In the genomic region with DNA sequence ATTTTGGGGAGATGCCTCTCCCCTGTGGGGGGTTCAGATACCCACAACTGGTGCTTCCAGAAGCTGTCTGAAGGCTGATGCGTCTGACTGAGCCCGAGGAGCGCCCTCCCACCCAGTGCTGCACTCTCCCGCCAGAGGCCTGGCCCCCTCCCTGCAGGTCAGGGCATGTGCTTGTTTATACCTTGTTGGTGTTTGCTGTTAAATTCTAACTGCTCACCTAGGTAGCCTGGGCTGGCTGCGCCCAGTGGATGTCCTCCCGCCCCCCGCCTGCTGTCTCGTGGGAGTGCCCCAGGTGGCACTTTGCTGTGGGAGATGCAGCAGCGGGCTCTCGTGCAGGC, we compare ENCODE assay signal across 9 cellular contexts. TPM values are rescaled to one million over a fixed set of nuclear protein-coding genes. Genes with fewer than 3 reads are reported as not detected.
DNase-seq lines count a peak whose midpoint lies in the region; ATAC-seq and TF ChIP-seq lines count a peak whose summit lies in the region.
"Had no signal": no experiment of that assay in that cellular context is flagged by ENCODE, and none has a peak within 500 bp of the region (broad histone marks: within the 10 kb centered on the region; RNA-seq: fewer than 3 reads in every experiment).

No MANE protein-coding gene starts in this region.

- peak overlapping the region; percentile 89 for H3K4me2 ChIP-seq in DOHH2 (ENCODE audit: low read length)

- H3K27ac ChIP-seq in DOHH2 (ENCODE audit: low read depth, low read length) = peak overlapping the region; percentile 83
- H3K27ac ChIP-seq in SJCRH30 = peak overlapping the region; percentile 29; the same call in 1 of the 2 replicates
- H3K27ac ChIP-seq in esophagus squamous epithelium = peak overlapping the region; percentile 64 to 82 (median 77)
- peak overlapping the region; percentile 69 to 96 (median 79) for H3K27ac ChIP-seq in gastrocnemius medialis
- H3K27ac ChIP-seq: epithelial cell of prostate had no signal

- H3K36me3 ChIP-seq in DOHH2 (ENCODE audit: control insufficient read depth, low read length) (peaks cover 37% of the 10 kb centered on the region), SJCRH30 (no peaks in the 10 kb centered on the region), esophagus squamous epithelium (no peaks in the 10 kb centered on the region), gastrocnemius medialis (no peaks in the 10 kb centered on the region)

- ATAC-seq in gastrocnemius medialis = no peak
- ATAC-seq in HG03439 (IDR thresholded peaks at IDR 0.05; ENCODE audit: unreplicated experiment) = no peak
- ATAC-seq in HG03139 (IDR thresholded peaks at IDR 0.05; ENCODE audit: unreplicated experiment) = no peak

- H4K20me1 ChIP-seq in DOHH2 (ENCODE audit: control insufficient read depth, insufficient read depth, low read depth, low read length) = peaks cover 22% of the 10 kb centered on the region

- no peak for DNase-seq in SJCRH30
- no peak for DNase-seq in esophagus squamous epithelium (lab: John Stamatoyannopoulos, UW)
- no peak for DNase-seq in gastrocnemius medialis
- DNase-seq in kidney tubule cell (ENCODE audit: low spot score) = no peak
- no peak for DNase-seq in stimulated activated CD4-positive, alpha-beta T cell treated with anti-CD3 and anti-CD28 coated beads, Interleukin-4, amount 100 ng/mL, for 1 hour

- H3K4me1 ChIP-seq in DOHH2 (ENCODE audit: control insufficient read depth, low read length) (peaks cover 100% of the 10 kb centered on the region), SJCRH30 (peaks cover 22% of the 10 kb centered on the region), esophagus squamous epithelium (peaks cover 83 to 100% (median 87%) of the 10 kb centered on the region in 3 donors), gastrocnemius medialis (peaks cover 96 to 98% of the 10 kb centered on the region in 2 donors)

- intact Hi-C loops in esophagus squamous epithelium (cut with DNase I) = loop anchor here (10.0 kb wide), 1 partner anchor 145 kb away; no protein-coding TSS in a partner anchor
- intact Hi-C loops in gastrocnemius medialis (cut with DNase I; ENCODE audit: low total_unique reads) = no loop called here

- 72% methylated on average over 6 of the region's 10 CpGs; no CpG with 5 or more reads in 1 of the 2 donors for WGBS in esophagus squamous epithelium, 2 donors

- TF ChIP-seq CTCF in DOHH2 (IDR thresholded peaks at IDR 0.05; ENCODE audit: low read depth, low read length, poor library complexity, severe bottlenecking) (no peak), esophagus squamous epithelium (IDR thresholded peaks at IDR 0.05) (no peak), gastrocnemius medialis (IDR thresholded peaks at IDR 0.05 in 4 of 5, conservative IDR thresholded peaks at IDR 0.05 in 1 of 5) (no peak)

- H3K9me2 ChIP-seq in DOHH2 (replicated peaks; ENCODE audit: control insufficient read depth, low read length) = no peaks in the 10 kb centered on the region

- peaks cover 58% of the 10 kb centered on the region for H3F3A ChIP-seq in DOHH2 (ENCODE audit: control insufficient read depth, insufficient read depth)

- TF ChIP-seq POLR2A in esophagus squamous epithelium (IDR thresholded peaks at IDR 0.05) (no peak), gastrocnemius medialis (IDR thresholded peaks at IDR 0.05) (no peak)

- H3K4me3 ChIP-seq in DOHH2 (ENCODE audit: low read length) (peak overlapping the region; percentile 67), SJCRH30 (no peak overlapping the region), esophagus squamous epithelium (peak overlapping the region in 1 of 4 donors; percentile 2), gastrocnemius medialis (peak overlapping the region in 1 of 4 donors; percentile 5)

- H3K27me3 ChIP-seq in DOHH2 (ENCODE audit: control insufficient read depth, low read length) (no peaks in the 10 kb centered on the region), SJCRH30 (no peaks in the 10 kb centered on the region), esophagus squamous epithelium (no peaks in the 10 kb centered on the region), gastrocnemius medialis (no peaks in the 10 kb centered on the region)

- in situ Hi-C loops in gastrocnemius medialis (cut with MboI; ENCODE audit: low sequenced_read_pairs in 4 of 4) = loop anchor here in 2 of 4 donors (10.0 to 25.0 kb wide), 2 partner anchors 55 to 377 kb away; no protein-coding TSS in a partner anchor

- no peaks in the 10 kb centered on the region for H3K9me3 ChIP-seq in DOHH2 (ENCODE audit: control insufficient read depth, insufficient read depth, low read length)
- no peaks in the 10 kb centered on the region for H3K9me3 ChIP-seq in SJCRH30 (replicated peaks)
- no peaks in the 10 kb centered on the region for H3K9me3 ChIP-seq in esophagus squamous epithelium
- no peaks in the 10 kb centered on the region for H3K9me3 ChIP-seq in gastrocnemius medialis

- H3K79me2 ChIP-seq in DOHH2 (ENCODE audit: control insufficient read depth, low read length) = peaks cover 100% of the 10 kb centered on the region

RNA-seq across cellular contexts. Expression of a gene that starts 12.9 kb away (rescaled TPM):
- 33.1 and 34.7 TPM in 2 replicates for total RNA-seq in SJCRH30 (2014; rRNA removed; shearing (Covaris generic))
- total RNA-seq in esophagus squamous epithelium (10 to 100 TPM; 16.4 to 54.6 (median 41.8) TPM), gastrocnemius medialis (10 to 100 TPM; 18.3 to 50.2 (median 32.9) TPM)

Comparison
In these comparisons a context has a peak if more than half of its experiments do, and no peak if none do; other contexts are left out.
1. H3K27ac ChIP-seq: peak in every context shown above with its lines; median percentile 83 in DOHH2; 79 in gastrocnemius medialis; 77 in esophagus squamous epithelium; 29 in SJCRH30.